In genomic region chr5:141528401-141528984, GRCh38 we compare ENCODE assay signal across 9 cellular contexts. TPM values are rescaled to one million over a fixed set of nuclear protein-coding genes. Genes with fewer than 3 reads are reported as not detected.
DNase-seq lines count a peak whose midpoint lies in the region; ATAC-seq and TF ChIP-seq lines count a peak whose summit lies in the region.
"Had no signal": no experiment of that assay in that cellular context is flagged by ENCODE, and none has a peak within 500 bp of the region (broad histone marks: within the 10 kb centered on the region; RNA-seq: fewer than 3 reads in every experiment).

No MANE protein-coding gene starts in this region.

- CTCF ChIA-PET in AG04450 (lab: Charles Lee): interaction anchor here (0.7 to 9.0 kb wide), 13 partner anchors 16 to 201 kb away, joined by 3 to 95 read pairs (median 6); partner anchors contain the start of genes DIAPH1, PCDHGA10, PCDHGA12 and PCDHGB3
- CTCF ChIA-PET in activated CD4-positive, alpha-beta memory T cell treated with anti-CD3 and anti-CD28 coated beads for 36 hours (lab: Charles Lee): interaction anchor here (0.6 to 9.1 kb wide), 8 partner anchors 16 to 551 kb away, joined by 3 to 139 read pairs (median 4); partner anchors contain the start of genes PCDHB9, PCDHGA10 and PCDHGB1

- H3K9me3 ChIP-seq in AG04450 (ENCODE audit: control insufficient read depth, insufficient read depth, low read length): no peaks in the 10 kb centered on the region
- no peaks in the 10 kb centered on the region for H3K9me3 ChIP-seq in osteoblast (ENCODE audit: low read depth, low read length)

- ATAC-seq in GM21786 (IDR thresholded peaks at IDR 0.05; ENCODE audit: unreplicated experiment) (no peak), GM19395 (IDR thresholded peaks at IDR 0.05; ENCODE audit: unreplicated experiment) (no peak), GM18517 (IDR thresholded peaks at IDR 0.05; ENCODE audit: unreplicated experiment) (no peak)

- H3K27ac ChIP-seq in AG04450 (ENCODE audit: low read depth, low read length) (peak overlapping the region; percentile 89), osteoblast (ENCODE audit: low read depth, low read length) (peak overlapping the region; percentile 65)

- H3K4me1 Mint-ChIP-seq in activated CD4-positive, alpha-beta memory T cell treated with anti-CD3 and anti-CD28 coated beads for 36 hours (ENCODE audit: low read depth): peaks cover 11% of the 10 kb centered on the region

- H3K36me3 ChIP-seq in osteoblast (ENCODE audit: insufficient read depth, low read length): peaks cover 29% of the 10 kb centered on the region

- no peaks in the 10 kb centered on the region for H3K27me3 ChIP-seq in AG04450 (ENCODE audit: control insufficient read depth, insufficient read depth, low read length)
- H3K27me3 ChIP-seq in osteoblast (ENCODE audit: insufficient read depth, low read length): no peaks in the 10 kb centered on the region

- H3K27ac Mint-ChIP-seq in activated CD4-positive, alpha-beta memory T cell treated with anti-CD3 and anti-CD28 coated beads for 36 hours: peak overlapping the region; percentile 59

- DNase-seq in AG04450 (ENCODE audit: low read depth, low spot score) (no peak), fibroblast of the aortic adventitia (ENCODE audit: low read depth) (peak; percentile 79), osteoblast (ENCODE audit: insufficient read length, low spot score, missing footprints) (no peak), COLO668 (lab: John Stamatoyannopoulos, UW; ENCODE audit: unreplicated experiment) (no peak)
- DNase-seq in activated CD4-positive, alpha-beta memory T cell treated with anti-CD3 and anti-CD28 coated beads for 36 hours: no peak
- DNase-seq: SHP77 treated with DMSO at 0.1 percent for 48 hours had no signal

- no peaks in the 10 kb centered on the region for H3K9me3 Mint-ChIP-seq in activated CD4-positive, alpha-beta memory T cell treated with anti-CD3 and anti-CD28 coated beads for 36 hours

- no peak overlapping the region for H2AFZ ChIP-seq in osteoblast (ENCODE audit: low read length)

- POLR2A ChIA-PET in AG04450 (lab: Yijun Ruan, JAX): interaction anchor here (1.0 to 1.8 kb wide), 3 partner anchors 20 to 52 kb away, joined by 3 to 8 read pairs (median 5); no protein-coding TSS in a partner anchor
- POLR2A ChIA-PET in activated CD4-positive, alpha-beta memory T cell treated with anti-CD3 and anti-CD28 coated beads for 36 hours (lab: Charles Lee): interaction anchor here (1.2 kb wide), 1 partner anchor 13 kb away, joined by 3 read pairs; no protein-coding TSS in a partner anchor

- H3K4me3 ChIP-seq in AG04450 (ENCODE audit: low read depth, low read length) (0 out of 2 replicates have a peak overlapping the region, but pooled peaks have one; percentile 7), fibroblast of the aortic adventitia (ENCODE audit: low read depth, low read length) (no peak overlapping the region), osteoblast (ENCODE audit: insufficient read depth, low read length) (no peak overlapping the region)

- H3K79me2 ChIP-seq in osteoblast (ENCODE audit: insufficient read depth, low read length): peaks cover 6% of the 10 kb centered on the region

- no peaks in the 10 kb centered on the region for H4K20me1 ChIP-seq in osteoblast (ENCODE audit: insufficient read depth, low read length)

- peaks cover 43% of the 10 kb centered on the region for H3K4me1 ChIP-seq in osteoblast (ENCODE audit: insufficient read depth, low read length)

- intact Hi-C loops in activated CD4-positive, alpha-beta memory T cell treated with anti-CD3 and anti-CD28 coated beads for 36 hours (cut with micrococcal nuclease): no loop called here

- H3K4me3 Mint-ChIP-seq in activated CD4-positive, alpha-beta memory T cell treated with anti-CD3 and anti-CD28 coated beads for 36 hours: no peak overlapping the region

- H3K27me3 Mint-ChIP-seq in activated CD4-positive, alpha-beta memory T cell treated with anti-CD3 and anti-CD28 coated beads for 36 hours: no peaks in the 10 kb centered on the region

- peaks cover 44% of the 10 kb centered on the region for H3K36me3 Mint-ChIP-seq in activated CD4-positive, alpha-beta memory T cell treated with anti-CD3 and anti-CD28 coated beads for 36 hours

- H3K4me2 ChIP-seq in osteoblast (ENCODE audit: insufficient read depth, low read length): no peak overlapping the region

- TF ChIP-seq CTCF in AG04450 (IDR thresholded peaks at IDR 0.05; ENCODE audit: low read depth, low read length) (no peak), fibroblast of the aortic adventitia (IDR thresholded peaks at IDR 0.05; ENCODE audit: insufficient read depth, low read length) (no peak), osteoblast (IDR thresholded peaks at IDR 0.05; ENCODE audit: extremely low read depth, low read depth, low read length) (no peak)

RNA-seq across cellular contexts. Expression of gene PCDHGC5, which starts 39.6 kb away (rescaled TPM):
- 2.4 and 2.5 TPM in 2 replicates for polyA plus RNA-seq in AG04450 (2011; rRNA removed)
- polyA minus RNA-seq in AG04450 (2011; rRNA and poly(A)+ RNA removed): 9.0 and 11.2 TPM in 2 replicates
- total RNA-seq in activated CD4-positive, alpha-beta memory T cell treated with anti-CD3 and anti-CD28 coated beads for 36 hours: not detected
- 7.0 and 10.5 TPM in 2 replicates for total RNA-seq in fibroblast of the aortic adventitia (ENCODE audit: low replicate concordance)
- 3.6 and 5.3 TPM in 2 replicates for total RNA-seq in osteoblast

RNA-seq across cellular contexts. Expression of gene PCDHGC4, which starts 43.7 kb away (rescaled TPM):
- 0.46 and 0.83 TPM in 2 replicates for polyA plus RNA-seq in AG04450 (2011; rRNA removed)
- 6.0 and 7.6 TPM in 2 replicates for polyA minus RNA-seq in AG04450 (2011; rRNA and poly(A)+ RNA removed)
- total RNA-seq in activated CD4-positive, alpha-beta memory T cell treated with anti-CD3 and anti-CD28 coated beads for 36 hours: not detected
- total RNA-seq in fibroblast of the aortic adventitia (ENCODE audit: low replicate concordance): 2.5 and 5.2 TPM in 2 replicates
- total RNA-seq in osteoblast: 2.9 and 3.8 TPM in 2 replicates

RNA-seq across cellular contexts. Expression of gene PCDHGC3, which starts 52.7 kb away (rescaled TPM):
- 47.4 and 61.1 TPM in 2 replicates for polyA plus RNA-seq in AG04450 (2011; rRNA removed)
- 42.2 and 53.8 TPM in 2 replicates for polyA minus RNA-seq in AG04450 (2011; rRNA and poly(A)+ RNA removed)
- not detected for total RNA-seq in activated CD4-positive, alpha-beta memory T cell treated with anti-CD3 and anti-CD28 coated beads for 36 hours
- 53.7 and 97.7 TPM in 2 replicates for total RNA-seq in fibroblast of the aortic adventitia (ENCODE audit: low replicate concordance)
- 59.4 and 91.3 TPM in 2 replicates for total RNA-seq in osteoblast

Comparison
In these comparisons a context has a peak if more than half of its experiments do, and no peak if none do; other contexts are left out.
1. RNA of gene PCDHGC3, which starts 52.7 kb away (total RNA-seq): 53.7 to 97.7 TPM in fibroblast of the aortic adventitia and 59.4 to 91.3 TPM in osteoblast; not detected in activated CD4-positive, alpha-beta memory T cell treated with anti-CD3 and anti-CD28 coated beads for 36 hours; every median in the first group is over 10 times any median in the second.